ENCODE assay signal across 1 cellular context in the genomic region with DNA sequence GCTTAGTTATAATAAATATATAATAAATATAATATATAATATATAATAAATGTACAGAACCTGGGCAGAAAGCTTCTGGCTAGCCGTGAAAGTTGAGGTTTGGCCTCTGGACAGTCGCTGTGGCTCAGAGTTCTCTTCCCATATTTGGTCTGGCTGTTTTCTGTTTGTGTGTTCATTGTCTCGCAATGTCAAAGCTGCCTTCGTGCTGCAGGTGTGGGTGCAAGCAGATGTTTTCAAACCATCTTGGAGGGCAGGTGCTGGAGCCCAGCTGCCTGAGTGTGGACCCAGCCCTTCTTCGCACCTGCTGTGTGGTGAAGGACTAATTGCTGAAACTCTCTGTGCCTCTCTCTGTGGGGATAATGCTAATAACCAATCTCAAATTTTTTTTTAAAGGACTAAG.
A peak's percentile ranks its signal among the peaks of the same experiment; 100 is the strongest.
TF ChIP-seq lines count a peak whose summit lies in the region.

No MANE protein-coding gene starts in this region.

TF ChIP-seq in HepG2, 621 proteins besides CTCF, POLR2A, EP300 and RAD21 (continues in another document):
- TF ChIP-seq ZNF557 (CRISPR knock-in tag; IDR thresholded peaks at IDR 0.05) (no peak), JARID2 (CRISPR knock-in tag; IDR thresholded peaks at IDR 0.05; ENCODE audit: insufficient replicate concordance) (no peak), SETDB1 (CRISPR knock-in tag; IDR thresholded peaks at IDR 0.05; ENCODE audit: borderline replicate concordance) (no peak), ARNT (IDR thresholded peaks at IDR 0.05) (no peak), ZC3H4 (CRISPR knock-in tag; IDR thresholded peaks at IDR 0.05; ENCODE audit: borderline replicate concordance) (no peak), ZFP36L1 (CRISPR knock-in tag; IDR thresholded peaks at IDR 0.05) (no peak), SAP130 (CRISPR knock-in tag; IDR thresholded peaks at IDR 0.05; ENCODE audit: low read depth) (peak; percentile 45), ERF (CRISPR knock-in tag; IDR thresholded peaks at IDR 0.05) (0 out of 2 replicates have a peak, but pooled peaks have one; percentile 18), ZNF232 (CRISPR knock-in tag; IDR thresholded peaks at IDR 0.05; ENCODE audit: borderline replicate concordance) (0 out of 2 replicates have a peak, but pooled peaks have one; percentile 30), SALL1 (CRISPR knock-in tag; IDR thresholded peaks at IDR 0.05) (peak; percentile 30; the same call in 1 of the 2 replicates), ZNF775 (CRISPR knock-in tag; IDR thresholded peaks at IDR 0.05; ENCODE audit: borderline replicate concordance) (no peak), ZNF768 (CRISPR knock-in tag; IDR thresholded peaks at IDR 0.05) (peak; percentile 93), MED1 (CRISPR knock-in tag; IDR thresholded peaks at IDR 0.05) (peak; percentile 57; the same call in 1 of the 2 replicates)
- TF ChIP-seq, protein P1, sequence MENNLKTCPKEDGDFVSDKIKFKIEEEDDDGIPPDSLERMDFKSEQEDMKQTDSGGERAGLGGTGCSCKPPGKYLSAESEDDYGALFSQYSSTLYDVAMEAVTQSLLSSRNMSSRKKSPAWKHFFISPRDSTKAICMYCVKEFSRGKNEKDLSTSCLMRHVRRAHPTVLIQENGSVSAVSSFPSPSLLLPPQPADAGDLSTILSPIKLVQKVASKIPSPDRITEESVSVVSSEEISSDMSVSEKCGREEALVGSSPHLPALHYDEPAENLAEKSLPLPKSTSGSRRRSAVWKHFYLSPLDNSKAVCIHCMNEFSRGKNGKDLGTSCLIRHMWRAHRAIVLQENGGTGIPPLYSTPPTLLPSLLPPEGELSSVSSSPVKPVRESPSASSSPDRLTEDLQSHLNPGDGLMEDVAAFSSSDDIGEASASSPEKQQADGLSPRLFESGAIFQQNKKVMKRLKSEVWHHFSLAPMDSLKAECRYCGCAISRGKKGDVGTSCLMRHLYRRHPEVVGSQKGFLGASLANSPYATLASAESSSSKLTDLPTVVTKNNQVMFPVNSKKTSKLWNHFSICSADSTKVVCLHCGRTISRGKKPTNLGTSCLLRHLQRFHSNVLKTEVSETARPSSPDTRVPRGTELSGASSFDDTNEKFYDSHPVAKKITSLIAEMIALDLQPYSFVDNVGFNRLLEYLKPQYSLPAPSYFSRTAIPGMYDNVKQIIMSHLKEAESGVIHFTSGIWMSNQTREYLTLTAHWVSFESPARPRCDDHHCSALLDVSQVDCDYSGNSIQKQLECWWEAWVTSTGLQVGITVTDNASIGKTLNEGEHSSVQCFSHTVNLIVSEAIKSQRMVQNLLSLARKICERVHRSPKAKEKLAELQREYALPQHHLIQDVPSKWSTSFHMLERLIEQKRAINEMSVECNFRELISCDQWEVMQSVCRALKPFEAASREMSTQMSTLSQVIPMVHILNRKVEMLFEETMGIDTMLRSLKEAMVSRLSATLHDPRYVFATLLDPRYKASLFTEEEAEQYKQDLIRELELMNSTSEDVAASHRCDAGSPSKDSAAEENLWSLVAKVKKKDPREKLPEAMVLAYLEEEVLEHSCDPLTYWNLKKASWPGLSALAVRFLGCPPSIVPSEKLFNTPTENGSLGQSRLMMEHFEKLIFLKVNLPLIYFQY (CRISPR knock-in tag; IDR thresholded peaks at IDR 0.05; ENCODE audit: borderline replicate concordance) = no peak
- TF ChIP-seq, protein P2, sequence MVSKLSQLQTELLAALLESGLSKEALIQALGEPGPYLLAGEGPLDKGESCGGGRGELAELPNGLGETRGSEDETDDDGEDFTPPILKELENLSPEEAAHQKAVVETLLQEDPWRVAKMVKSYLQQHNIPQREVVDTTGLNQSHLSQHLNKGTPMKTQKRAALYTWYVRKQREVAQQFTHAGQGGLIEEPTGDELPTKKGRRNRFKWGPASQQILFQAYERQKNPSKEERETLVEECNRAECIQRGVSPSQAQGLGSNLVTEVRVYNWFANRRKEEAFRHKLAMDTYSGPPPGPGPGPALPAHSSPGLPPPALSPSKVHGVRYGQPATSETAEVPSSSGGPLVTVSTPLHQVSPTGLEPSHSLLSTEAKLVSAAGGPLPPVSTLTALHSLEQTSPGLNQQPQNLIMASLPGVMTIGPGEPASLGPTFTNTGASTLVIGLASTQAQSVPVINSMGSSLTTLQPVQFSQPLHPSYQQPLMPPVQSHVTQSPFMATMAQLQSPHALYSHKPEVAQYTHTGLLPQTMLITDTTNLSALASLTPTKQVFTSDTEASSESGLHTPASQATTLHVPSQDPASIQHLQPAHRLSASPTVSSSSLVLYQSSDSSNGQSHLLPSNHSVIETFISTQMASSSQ (IDR thresholded peaks at IDR 0.05; ENCODE audit: low read depth) = no peak
- TF ChIP-seq, protein P2 (CRISPR knock-in tag; IDR thresholded peaks at IDR 0.05; ENCODE audit: borderline replicate concordance) = no peak
- TF ChIP-seq, protein P3, sequence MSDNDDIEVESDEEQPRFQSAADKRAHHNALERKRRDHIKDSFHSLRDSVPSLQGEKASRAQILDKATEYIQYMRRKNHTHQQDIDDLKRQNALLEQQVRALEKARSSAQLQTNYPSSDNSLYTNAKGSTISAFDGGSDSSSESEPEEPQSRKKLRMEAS (IDR thresholded peaks at IDR 0.05) = peak; percentile 35; the same call in 1 of the 2 replicates
- TF ChIP-seq, protein P4, sequence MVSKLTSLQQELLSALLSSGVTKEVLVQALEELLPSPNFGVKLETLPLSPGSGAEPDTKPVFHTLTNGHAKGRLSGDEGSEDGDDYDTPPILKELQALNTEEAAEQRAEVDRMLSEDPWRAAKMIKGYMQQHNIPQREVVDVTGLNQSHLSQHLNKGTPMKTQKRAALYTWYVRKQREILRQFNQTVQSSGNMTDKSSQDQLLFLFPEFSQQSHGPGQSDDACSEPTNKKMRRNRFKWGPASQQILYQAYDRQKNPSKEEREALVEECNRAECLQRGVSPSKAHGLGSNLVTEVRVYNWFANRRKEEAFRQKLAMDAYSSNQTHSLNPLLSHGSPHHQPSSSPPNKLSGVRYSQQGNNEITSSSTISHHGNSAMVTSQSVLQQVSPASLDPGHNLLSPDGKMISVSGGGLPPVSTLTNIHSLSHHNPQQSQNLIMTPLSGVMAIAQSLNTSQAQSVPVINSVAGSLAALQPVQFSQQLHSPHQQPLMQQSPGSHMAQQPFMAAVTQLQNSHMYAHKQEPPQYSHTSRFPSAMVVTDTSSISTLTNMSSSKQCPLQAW (CRISPR knock-in tag; IDR thresholded peaks at IDR 0.05) = 0 out of 2 replicates have a peak, but pooled peaks have one; percentile 23
- TF ChIP-seq, protein P5, sequence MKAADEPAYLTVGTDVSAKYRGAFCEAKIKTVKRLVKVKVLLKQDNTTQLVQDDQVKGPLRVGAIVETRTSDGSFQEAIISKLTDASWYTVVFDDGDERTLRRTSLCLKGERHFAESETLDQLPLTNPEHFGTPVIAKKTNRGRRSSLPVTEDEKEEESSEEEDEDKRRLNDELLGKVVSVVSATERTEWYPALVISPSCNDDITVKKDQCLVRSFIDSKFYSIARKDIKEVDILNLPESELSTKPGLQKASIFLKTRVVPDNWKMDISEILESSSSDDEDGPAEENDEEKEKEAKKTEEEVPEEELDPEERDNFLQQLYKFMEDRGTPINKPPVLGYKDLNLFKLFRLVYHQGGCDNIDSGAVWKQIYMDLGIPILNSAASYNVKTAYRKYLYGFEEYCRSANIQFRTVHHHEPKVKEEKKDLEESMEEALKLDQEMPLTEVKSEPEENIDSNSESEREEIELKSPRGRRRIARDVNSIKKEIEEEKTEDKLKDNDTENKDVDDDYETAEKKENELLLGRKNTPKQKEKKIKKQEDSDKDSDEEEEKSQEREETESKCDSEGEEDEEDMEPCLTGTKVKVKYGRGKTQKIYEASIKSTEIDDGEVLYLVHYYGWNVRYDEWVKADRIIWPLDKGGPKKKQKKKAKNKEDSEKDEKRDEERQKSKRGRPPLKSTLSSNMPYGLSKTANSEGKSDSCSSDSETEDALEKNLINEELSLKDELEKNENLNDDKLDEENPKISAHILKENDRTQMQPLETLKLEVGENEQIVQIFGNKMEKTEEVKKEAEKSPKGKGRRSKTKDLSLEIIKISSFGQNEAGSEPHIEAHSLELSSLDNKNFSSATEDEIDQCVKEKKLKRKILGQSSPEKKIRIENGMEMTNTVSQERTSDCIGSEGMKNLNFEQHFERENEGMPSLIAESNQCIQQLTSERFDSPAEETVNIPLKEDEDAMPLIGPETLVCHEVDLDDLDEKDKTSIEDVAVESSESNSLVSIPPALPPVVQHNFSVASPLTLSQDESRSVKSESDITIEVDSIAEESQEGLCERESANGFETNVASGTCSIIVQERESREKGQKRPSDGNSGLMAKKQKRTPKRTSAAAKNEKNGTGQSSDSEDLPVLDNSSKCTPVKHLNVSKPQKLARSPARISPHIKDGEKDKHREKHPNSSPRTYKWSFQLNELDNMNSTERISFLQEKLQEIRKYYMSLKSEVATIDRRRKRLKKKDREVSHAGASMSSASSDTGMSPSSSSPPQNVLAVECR (CRISPR knock-in tag; IDR thresholded peaks at IDR 0.05; ENCODE audit: borderline replicate concordance) = no peak
- TF ChIP-seq, protein P6, sequence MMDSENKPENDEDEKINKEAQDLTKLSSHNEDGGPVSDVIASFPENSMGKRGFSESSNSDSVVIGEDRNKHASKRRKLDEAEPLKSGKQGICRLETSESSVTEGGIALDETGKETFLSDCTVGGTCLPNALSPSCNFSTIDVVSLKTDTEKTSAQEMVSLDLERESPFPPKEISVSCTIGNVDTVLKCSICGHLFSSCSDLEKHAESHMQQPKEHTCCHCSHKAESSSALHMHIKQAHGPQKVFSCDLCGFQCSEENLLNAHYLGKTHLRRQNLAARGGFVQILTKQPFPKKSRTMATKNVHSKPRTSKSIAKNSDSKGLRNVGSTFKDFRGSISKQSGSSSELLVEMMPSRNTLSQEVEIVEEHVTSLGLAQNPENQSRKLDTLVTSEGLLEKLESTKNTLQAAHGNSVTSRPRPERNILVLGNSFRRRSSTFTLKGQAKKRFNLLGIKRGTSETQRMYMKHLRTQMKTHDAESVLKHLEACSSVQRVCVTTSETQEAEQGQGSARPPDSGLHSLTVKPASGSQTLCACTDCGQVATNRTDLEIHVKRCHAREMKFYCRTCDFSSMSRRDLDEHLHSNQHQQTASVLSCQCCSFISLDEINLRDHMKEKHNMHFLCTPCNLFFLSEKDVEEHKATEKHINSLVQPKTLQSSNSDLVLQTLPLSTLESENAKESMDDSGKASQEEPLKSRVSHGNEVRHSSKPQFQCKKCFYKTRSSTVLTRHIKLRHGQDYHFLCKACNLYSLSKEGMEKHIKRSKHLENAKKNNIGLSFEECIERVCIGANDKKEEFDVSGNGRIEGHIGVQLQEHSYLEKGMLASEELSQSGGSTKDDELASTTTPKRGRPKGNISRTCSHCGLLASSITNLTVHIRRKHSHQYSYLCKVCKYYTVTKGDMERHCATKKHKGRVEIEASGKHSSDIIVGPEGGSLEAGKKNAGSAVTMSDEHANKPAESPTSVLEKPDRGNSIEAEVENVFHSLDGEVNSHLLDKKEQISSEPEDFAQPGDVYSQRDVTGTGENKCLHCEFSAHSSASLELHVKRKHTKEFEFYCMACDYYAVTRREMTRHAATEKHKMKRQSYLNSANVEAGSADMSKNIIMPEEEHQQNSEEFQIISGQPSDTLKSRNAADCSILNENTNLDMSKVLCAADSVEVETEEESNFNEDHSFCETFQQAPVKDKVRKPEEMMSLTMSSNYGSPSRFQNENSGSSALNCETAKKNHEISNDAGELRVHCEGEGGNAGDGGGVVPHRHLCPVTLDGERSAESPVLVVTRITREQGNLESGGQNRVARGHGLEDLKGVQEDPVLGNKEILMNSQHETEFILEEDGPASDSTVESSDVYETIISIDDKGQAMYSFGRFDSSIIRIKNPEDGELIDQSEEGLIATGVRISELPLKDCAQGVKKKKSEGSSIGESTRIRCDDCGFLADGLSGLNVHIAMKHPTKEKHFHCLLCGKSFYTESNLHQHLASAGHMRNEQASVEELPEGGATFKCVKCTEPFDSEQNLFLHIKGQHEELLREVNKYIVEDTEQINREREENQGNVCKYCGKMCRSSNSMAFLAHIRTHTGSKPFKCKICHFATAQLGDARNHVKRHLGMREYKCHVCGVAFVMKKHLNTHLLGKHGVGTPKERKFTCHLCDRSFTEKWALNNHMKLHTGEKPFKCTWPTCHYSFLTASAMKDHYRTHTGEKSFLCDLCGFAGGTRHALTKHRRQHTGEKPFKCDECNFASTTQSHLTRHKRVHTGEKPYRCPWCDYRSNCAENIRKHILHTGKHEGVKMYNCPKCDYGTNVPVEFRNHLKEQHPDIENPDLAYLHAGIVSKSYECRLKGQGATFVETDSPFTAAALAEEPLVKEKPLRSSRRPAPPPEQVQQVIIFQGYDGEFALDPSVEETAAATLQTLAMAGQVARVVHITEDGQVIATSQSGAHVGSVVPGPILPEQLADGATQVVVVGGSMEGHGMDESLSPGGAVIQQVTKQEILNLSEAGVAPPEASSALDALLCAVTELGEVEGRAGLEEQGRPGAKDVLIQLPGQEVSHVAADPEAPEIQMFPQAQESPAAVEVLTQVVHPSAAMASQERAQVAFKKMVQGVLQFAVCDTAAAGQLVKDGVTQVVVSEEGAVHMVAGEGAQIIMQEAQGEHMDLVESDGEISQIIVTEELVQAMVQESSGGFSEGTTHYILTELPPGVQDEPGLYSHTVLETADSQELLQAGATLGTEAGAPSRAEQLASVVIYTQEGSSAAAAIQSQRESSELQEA (CRISPR knock-in tag; IDR thresholded peaks at IDR 0.05; ENCODE audit: not compliant biosample characterization) = no peak
